ENCODE assay signal across 8 cellular contexts in the genomic region with DNA sequence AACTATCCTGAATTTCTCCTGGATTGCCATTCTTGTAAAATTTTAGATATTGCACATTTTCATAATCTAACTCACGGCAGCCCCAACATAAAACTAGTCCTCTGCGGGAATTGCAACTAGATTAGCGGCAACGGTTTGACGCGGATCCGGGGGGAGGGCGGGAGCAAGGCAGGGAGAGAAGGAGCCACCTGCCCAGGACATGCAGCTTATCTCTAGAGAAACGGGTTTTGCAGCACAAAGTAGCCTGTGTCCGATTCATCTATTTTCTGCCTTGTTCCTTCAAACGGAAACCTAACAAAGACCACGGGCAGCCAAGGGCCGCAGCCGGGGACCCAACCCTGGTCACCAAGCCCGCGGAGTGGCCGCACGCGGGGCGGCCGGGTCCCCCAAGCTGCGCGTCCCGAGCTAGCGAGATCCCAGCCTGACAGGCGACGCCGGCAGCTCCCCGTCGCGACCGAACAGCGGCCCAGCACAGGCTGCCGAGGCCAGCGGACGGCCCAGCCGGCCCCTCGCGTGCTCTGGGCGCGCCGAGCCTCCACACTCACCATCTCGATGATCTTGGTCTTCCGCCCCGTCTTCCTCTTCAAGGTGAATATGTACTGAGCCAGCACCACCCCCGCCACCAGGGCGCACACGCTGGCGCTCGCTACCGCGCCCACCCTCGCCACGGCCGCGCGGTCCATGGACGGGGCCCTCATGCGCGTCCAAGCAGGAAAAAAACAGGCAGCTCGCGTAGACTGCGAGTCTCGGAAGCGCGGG. TPM values are rescaled to one million over a fixed set of nuclear protein-coding genes. Genes with fewer than 3 reads are reported as not detected.
A peak's percentile ranks its signal among the peaks of the same experiment; 100 is the strongest.
DNase-seq lines count a peak whose midpoint lies in the region; ATAC-seq and TF ChIP-seq lines count a peak whose summit lies in the region.

TSS of gene NT5C3A (minus strand) at position 754 of the 759 bp plus-strand sequence. CDS start at position 683, 71 bp downstream.

- H3K4me3 ChIP-seq in HAP-1 (peak within 1 kb of the TSS; percentile 80), mesodermal cell (ENCODE audit: extremely low read depth, insufficient read depth, low read length, poor library complexity, severe bottlenecking) (peak within 1 kb of the TSS; percentile 71)

- H3K27me3 Mint-ChIP-seq in activated B cell treated with CpG ODN at 0.5 μM for 24 hours, result no peaks in the 10 kb centered on the region
- no peaks in the 10 kb centered on the region for H3K27me3 Mint-ChIP-seq in stimulated activated naive B cell treated with anti-CD40 and anti-IgM and Interleukin-4, amounts not matched to agents 10 μg/mL and 1 μg/mL and 100 μg/mL, for 72 hours

- intact Hi-C loops in activated B cell treated with CpG ODN at 0.5 μM for 24 hours (cut with micrococcal nuclease), result loop anchor here (1.0 to 10.0 kb wide), 6 partner anchors 8 to 1973 kb away; partner anchors contain the start of genes AVL9, BBS9 and DPY19L1

- H3K9me3 Mint-ChIP-seq in activated B cell treated with CpG ODN at 0.5 μM for 24 hours, result peaks cover 13% of the 10 kb centered on the region
- H3K9me3 Mint-ChIP-seq in stimulated activated naive B cell treated with anti-CD40 and anti-IgM and Interleukin-4, amounts not matched to agents 10 μg/mL and 1 μg/mL and 100 μg/mL, for 72 hours, result peaks cover 7 to 14% of the 10 kb centered on the region in 2 donors

- H3K9me3 ChIP-seq in HAP-1 (peaks cover 6% of the 10 kb centered on the region), mesodermal cell (ENCODE audit: control insufficient read depth, low read length) (peaks cover 19% of the 10 kb centered on the region)

- no peaks in the 10 kb centered on the region for H3K27me3 ChIP-seq in HAP-1 (ENCODE audit: low read depth)

- CTCF ChIA-PET in activated B cell treated with CpG ODN at 0.5 μM for 24 hours (lab: Charles Lee), result interaction anchor here (1.0 to 4.4 kb wide), 5 partner anchors 10 to 216 kb away, joined by 3 to 32 read pairs (median 6); partner anchors contain the start of gene RP9

- POLR2A ChIA-PET in activated B cell treated with CpG ODN at 0.5 μM for 24 hours (lab: Charles Lee), result interaction anchor here (0.6 to 3.6 kb wide), 15 partner anchors 9 to 572 kb away, joined by 3 to 44 read pairs (median 7); partner anchors contain the start of genes AVL9, FKBP9, KBTBD2 and LSM5

- H3K27ac ChIP-seq in mesodermal cell (ENCODE audit: low read depth, low read length, severe bottlenecking), result peak within 1 kb of the TSS; percentile 92

- WGBS in mesodermal cell (ENCODE audit: insufficient coverage in 2 of 2), 2 experiments, result 0% methylated on average over 36 to 57 of the region's 66 CpGs

- peak; percentile 16 for DNase-seq in NCI-H1436 (lab: John Stamatoyannopoulos, UW)
- DNase-seq in NCI-H1436 treated with DMSO at 0.1 percent for 48 hours (lab: John Stamatoyannopoulos, UW), result no peak
- DNase-seq in HAP-1 (ENCODE audit: low spot score in 2 of 2), result peak; percentile 39 to 54
- peak; percentile 58 for DNase-seq in M059J (ENCODE audit: low read depth)
- no peak for DNase-seq in activated B cell treated with CpG ODN at 0.5 μM for 24 hours
- no peak for DNase-seq in stimulated activated naive B cell treated with anti-CD40 and anti-IgM and Interleukin-4, amounts not matched to agents 10 μg/mL and 1 μg/mL and 100 μg/mL, for 72 hours

- TF ChIP-seq CTCF in activated B cell treated with CpG ODN at 0.5 μM for 24 hours (IDR thresholded peaks at IDR 0.05), result no peak

- no peak for ATAC-seq in activated B cell treated with CpG ODN at 0.5 μM for 24 hours (ENCODE audit: low read depth)
- peak; percentile 4 for ATAC-seq in stimulated activated naive B cell treated with anti-CD40 and anti-IgM and Interleukin-4, amounts not matched to agents 10 μg/mL and 1 μg/mL and 100 μg/mL, for 72 hours (replicated peaks)

- peaks cover 47% of the 10 kb centered on the region for H3K4me1 Mint-ChIP-seq in activated B cell treated with CpG ODN at 0.5 μM for 24 hours
- H3K4me1 Mint-ChIP-seq in stimulated activated naive B cell treated with anti-CD40 and anti-IgM and Interleukin-4, amounts not matched to agents 10 μg/mL and 1 μg/mL and 100 μg/mL, for 72 hours, result peaks cover 20 to 45% of the 10 kb centered on the region in 2 donors

- in situ Hi-C loops in HAP-1 (cut with MboI; ENCODE audit: low sequenced_read_pairs), result no loop called here
- in situ Hi-C loops in endometrial microvascular endothelial cells (cut with HindIII; ENCODE audit: inconsistent ontology term, low pct_unique_long_range_greater_than_20kb, low sequenced_read_pairs), result no loop called here

- H3K36me3 ChIP-seq in HAP-1 (replicated peaks), result no peaks in the 10 kb centered on the region; the same call in none of the 2 replicates
- peaks cover 6% of the 10 kb centered on the region for H3K36me3 ChIP-seq in mesodermal cell (ENCODE audit: control insufficient read depth, insufficient read depth, low read length)

- peak within 1 kb of the TSS; percentile 91 for H3K4me3 Mint-ChIP-seq in activated B cell treated with CpG ODN at 0.5 μM for 24 hours
- peak within 1 kb of the TSS; percentile 98 for H3K4me3 Mint-ChIP-seq in stimulated activated naive B cell treated with anti-CD40 and anti-IgM and Interleukin-4, amounts not matched to agents 10 μg/mL and 1 μg/mL and 100 μg/mL, for 72 hours

- H3K36me3 Mint-ChIP-seq in activated B cell treated with CpG ODN at 0.5 μM for 24 hours (ENCODE audit: low read depth), result peaks cover 21% of the 10 kb centered on the region
- H3K36me3 Mint-ChIP-seq in stimulated activated naive B cell treated with anti-CD40 and anti-IgM and Interleukin-4, amounts not matched to agents 10 μg/mL and 1 μg/mL and 100 μg/mL, for 72 hours, result peaks cover 18 to 28% of the 10 kb centered on the region in 2 donors

- H3K27ac Mint-ChIP-seq in activated B cell treated with CpG ODN at 0.5 μM for 24 hours, result peak within 1 kb of the TSS; percentile 89
- peak within 1 kb of the TSS; percentile 94 for H3K27ac Mint-ChIP-seq in stimulated activated naive B cell treated with anti-CD40 and anti-IgM and Interleukin-4, amounts not matched to agents 10 μg/mL and 1 μg/mL and 100 μg/mL, for 72 hours

- peaks cover 6% of the 10 kb centered on the region; the same call in 1 of the 2 replicates for H3K4me1 ChIP-seq in HAP-1
- peaks cover 3% of the 10 kb centered on the region for H3K4me1 ChIP-seq in mesodermal cell (ENCODE audit: control insufficient read depth, insufficient read depth, low read length, poor library complexity, severe bottlenecking)

RNA-seq across cellular contexts. Expression of gene NT5C3A, which starts in this region (rescaled TPM):
- total RNA-seq in M059J (2014; rRNA removed; shearing (Covaris generic)), result 42.7 and 43.7 TPM in 2 replicates
- 37.1 and 40.7 TPM in 2 replicates for total RNA-seq in activated B cell treated with CpG ODN at 0.5 μM for 24 hours
- total RNA-seq in endometrial microvascular endothelial cells (ENCODE audit: inconsistent ontology term), result 20.3 TPM
- polyA plus RNA-seq in mesodermal cell (2013, experiment 1 of 2), result 17.4 TPM
- polyA plus RNA-seq in mesodermal cell (2013, experiment 2 of 2), result 22.5 TPM

Comparison
In these comparisons a context has a peak if more than half of its experiments do, and no peak if none do; other contexts are left out.
1. DNase-seq: peak in NCI-H1436 (single experiment), HAP-1 (2 of 2) and M059J (single experiment); none in NCI-H1436 treated with DMSO at 0.1 percent for 48 hours (single experiment), activated B cell treated with CpG ODN at 0.5 μM for 24 hours (single experiment) and stimulated activated naive B cell treated with anti-CD40 and anti-IgM and Interleukin-4, amounts not matched to agents 10 μg/mL and 1 μg/mL and 100 μg/mL, for 72 hours (single experiment).